15 cellular contexts compared by ENCODE assay signal in the genomic region with DNA sequence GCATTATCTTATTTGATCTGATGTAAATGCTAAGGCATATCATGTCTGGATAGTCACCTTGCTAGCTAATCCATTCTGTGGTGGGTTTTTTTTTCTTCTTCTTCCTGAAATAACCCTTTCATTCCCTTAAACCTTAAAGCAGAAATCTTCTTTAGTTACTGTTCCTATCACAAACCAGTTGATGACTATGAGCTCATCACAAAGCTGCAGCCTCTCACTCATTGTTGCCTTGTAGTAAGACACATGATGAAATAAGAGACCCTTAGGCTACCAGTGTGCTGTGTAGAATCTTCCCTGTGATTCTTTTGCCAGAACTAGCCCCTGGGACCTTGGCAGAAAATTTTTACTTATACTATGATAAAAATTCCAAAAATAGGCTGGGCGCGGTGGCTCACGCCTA. TPM values are rescaled to one million over a fixed set of nuclear protein-coding genes. Genes with fewer than 3 reads are reported as not detected.
DNase-seq lines count a peak whose midpoint lies in the region; ATAC-seq and TF ChIP-seq lines count a peak whose summit lies in the region.
"Had no signal": no experiment of that assay in that cellular context is flagged by ENCODE, and none has a peak within 500 bp of the region (broad histone marks: within the 10 kb centered on the region; RNA-seq: fewer than 3 reads in every experiment).

No MANE protein-coding gene starts in this region.

- POLR2A ChIA-PET in A673 (lab: Charles Lee; ENCODE audit: low non-redundant PET), result interaction anchor here (0.6 kb wide), 1 partner anchor 14 kb away, joined by 5 read pairs; no protein-coding TSS in a partner anchor

- TF ChIP-seq CTCF in A673 (conservative IDR thresholded peaks at IDR 0.05; ENCODE audit: low read depth, low read length) (no peak), RWPE2 (IDR thresholded peaks at IDR 0.05; ENCODE audit: poor library complexity, severe bottlenecking) (no peak), choroid plexus epithelial cell (conservative IDR thresholded peaks at IDR 0.05; ENCODE audit: low read depth, low read length) (no peak)

- no peaks in the 10 kb centered on the region for H3K4me1 ChIP-seq in A673 (ENCODE audit: insufficient read depth, low read length, poor library complexity, severe bottlenecking)
- peaks cover 18% of the 10 kb centered on the region for H3K4me1 ChIP-seq in RWPE2 (ENCODE audit: insufficient read depth, poor library complexity, severe bottlenecking)
- peaks cover 2% of the 10 kb centered on the region for H3K4me1 ChIP-seq in mesodermal cell (ENCODE audit: control insufficient read depth, insufficient read depth, low read length, poor library complexity, severe bottlenecking)

- H3K27ac ChIP-seq in A673 (ENCODE audit: low read depth, low read length, poor library complexity, severe bottlenecking) (no peak overlapping the region), RWPE2 (ENCODE audit: poor library complexity, severe bottlenecking) (peak overlapping the region; percentile 28), mesodermal cell (ENCODE audit: low read depth, low read length, severe bottlenecking) (peak overlapping the region; percentile 16)
- H3K27ac ChIP-seq: HL-60 had no signal

- 87% methylated on average over 3 of the region's 3 CpGs; no CpG with 5 or more reads in 1 of the 2 experiments for WGBS in mesodermal cell (ENCODE audit: insufficient coverage in 2 of 2), 2 experiments

- H3K36me3 ChIP-seq in A673 (ENCODE audit: insufficient read depth, low read length, poor library complexity, severe bottlenecking) (no peaks in the 10 kb centered on the region), RWPE2 (ENCODE audit: low read depth) (no peaks in the 10 kb centered on the region), mesodermal cell (ENCODE audit: control insufficient read depth, insufficient read depth, low read length) (no peaks in the 10 kb centered on the region)

- CTCF ChIA-PET in A673 (lab: Charles Lee), result interaction anchor here (0.6 kb wide), 1 partner anchor 10 kb away, joined by 3 read pairs; no protein-coding TSS in a partner anchor

- BruUV-seq in A673 (replicated peaks; lab: Mats Ljungman, UMichigan), result no TSS peak

- H3K4me3 ChIP-seq in A673 (ENCODE audit: low read depth, low read length, poor library complexity, severe bottlenecking) (no peak overlapping the region), RWPE2 (ENCODE audit: severe bottlenecking) (no peak overlapping the region), choroid plexus epithelial cell (ENCODE audit: low read depth, low read length) (no peak overlapping the region), mesodermal cell (ENCODE audit: extremely low read depth, insufficient read depth, low read length, poor library complexity, severe bottlenecking) (no peak overlapping the region)

- DNase-seq in A673 (ENCODE audit: low spot score) (peak; percentile 7), RWPE2 (ENCODE audit: low spot score) (no peak), choroid plexus epithelial cell (ENCODE audit: low read depth) (peak; percentile 35), posterior vena cava (ENCODE audit: low spot score) (no peak)
- DNase-seq: AML-193; CD4-positive, CD25-positive, alpha-beta regulatory T cell; KG1; NCI-H1092 treated with DMSO at 0.1 percent for 48 hours; NCI-H1694 treated with DMSO at 0.1 percent for 48 hours; NCI-H774 had no signal

- intact Hi-C loops in A673 (cut with micrococcal nuclease; ENCODE audit: unreplicated experiment) (no loop called here), posterior vena cava (cut with DNase I) (no loop called here)

- H3K27me3 ChIP-seq in A673 (replicated peaks; ENCODE audit: insufficient read depth, low read depth, low read length, poor library complexity) (no peaks in the 10 kb centered on the region), RWPE2 (ENCODE audit: insufficient read depth, poor library complexity, severe bottlenecking) (no peaks in the 10 kb centered on the region)

- ATAC-seq in RWPE2 (ENCODE audit: low read depth) (peak; percentile 37; the same call in 1 of the 3 replicates), HG03342 (IDR thresholded peaks at IDR 0.05; ENCODE audit: unreplicated experiment) (no peak), HG03469 (IDR thresholded peaks at IDR 0.05; ENCODE audit: unreplicated experiment) (no peak)
- ATAC-seq: Right ventricle myocardium inferior had no signal

- no peaks in the 10 kb centered on the region for H3K9me3 ChIP-seq in A673 (ENCODE audit: low read depth, low read length, poor library complexity, severe bottlenecking)
- H3K9me3 ChIP-seq in RWPE2 (ENCODE audit: severe bottlenecking), result no peaks in the 10 kb centered on the region
- no peaks in the 10 kb centered on the region for H3K9me3 ChIP-seq in mesodermal cell (ENCODE audit: control insufficient read depth, low read length)

RNA-seq across cellular contexts. Expression of gene SLC16A1, which starts 35.7 kb away (rescaled TPM):
- total RNA-seq in A673 (2021) (101 and 112 TPM in 2 replicates), posterior vena cava (10 to 100 TPM; 34.0 to 39.7 TPM)
- polyA plus RNA-seq in mesodermal cell (2013, experiment 1 of 2), result 97.9 TPM
- 113 TPM for polyA plus RNA-seq in mesodermal cell (2013, experiment 2 of 2)

Comparison
In these comparisons a context has a peak if more than half of its experiments do, and no peak if none do; other contexts are left out.
1. DNase-seq: peak in A673 (single experiment) and choroid plexus epithelial cell (single experiment); none in RWPE2 (single experiment) and posterior vena cava (single experiment).